Comparison of ENCODE assay signal across 5 cellular contexts in the genomic region with DNA sequence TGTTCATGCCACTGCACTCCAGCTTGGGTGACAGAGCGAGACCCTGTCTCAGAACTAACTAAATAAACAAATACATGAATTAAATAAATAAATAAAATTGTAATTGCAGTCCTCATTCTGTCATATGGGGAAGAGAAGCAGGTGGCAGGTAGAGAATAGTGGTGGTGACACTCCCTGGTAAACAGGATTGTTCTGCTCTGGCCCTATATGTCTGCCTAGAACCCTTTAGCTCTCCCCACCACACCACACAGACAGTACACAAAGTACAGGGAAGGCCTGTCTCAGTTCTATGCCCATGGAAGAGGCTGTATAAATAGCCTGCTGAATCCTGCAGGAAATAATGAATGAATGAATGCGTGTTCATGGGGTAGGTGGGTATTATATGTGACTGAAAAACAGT.
"Had no signal": no experiment of that assay in that cellular context is flagged by ENCODE, and none has a peak within 500 bp of the region (broad histone marks: within the 10 kb centered on the region; RNA-seq: fewer than 3 reads in every experiment).

No MANE protein-coding gene starts in this region.

- ATAC-seq: HepG2, K562 had no signal

- H3K4me1 Mint-ChIP-seq: IgD-negative memory B cell had no signal

- H3K4me3 Mint-ChIP-seq: IgD-negative memory B cell had no signal

- H3K4me3 ChIP-seq: K562 had no signal

- DNase-seq: IMR-90, KBM-7 had no signal

- H3K27me3 Mint-ChIP-seq: IgD-negative memory B cell had no signal

- H3K27ac Mint-ChIP-seq: IgD-negative memory B cell had no signal
